In the genomic region with DNA sequence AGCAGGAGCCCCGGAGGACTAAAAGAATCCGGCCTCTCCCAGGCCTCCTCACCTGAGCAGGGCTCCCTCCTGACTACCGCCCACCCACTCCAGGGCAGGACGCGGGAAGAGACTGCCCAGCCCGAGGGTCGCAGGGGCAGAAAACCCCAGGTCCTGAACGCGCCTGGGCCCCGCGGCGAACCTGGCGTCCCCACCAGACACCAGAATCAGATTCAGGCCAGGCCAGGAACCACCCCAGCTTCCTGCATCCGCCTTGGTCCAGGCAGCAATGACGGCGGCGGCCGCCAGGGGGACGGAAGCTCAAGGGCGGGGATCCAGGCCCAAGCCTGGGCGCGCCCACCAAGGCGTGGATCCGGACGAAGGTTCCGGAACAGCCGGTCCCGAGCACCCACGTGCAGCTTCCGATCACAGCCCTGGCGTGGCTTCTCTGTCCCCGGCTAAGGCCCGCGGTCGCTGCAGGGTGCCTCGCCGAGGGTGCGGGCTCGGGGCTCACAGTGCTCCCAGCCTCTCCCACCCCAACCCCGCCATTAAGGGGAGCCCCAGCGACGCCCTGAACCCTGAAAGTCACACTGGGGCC, we compare ENCODE assay signal across 8 cellular contexts. TPM values are rescaled to one million over a fixed set of nuclear protein-coding genes. Genes with fewer than 3 reads are reported as not detected.
DNase-seq lines count a peak whose midpoint lies in the region; ATAC-seq and TF ChIP-seq lines count a peak whose summit lies in the region.

No MANE protein-coding gene starts in this region.

- no peak overlapping the region; the same call in 1 of the 2 replicates for H2AK5ac ChIP-seq in IMR-90 (ENCODE audit: low read depth, low read length)

- CTCF ChIA-PET in IMR-90 (lab: Yijun Ruan, JAX), result interaction anchor here (1.0 to 1.6 kb wide), 5 partner anchors 8 to 81 kb away, joined by 3 to 8 read pairs (median 4); no protein-coding TSS in a partner anchor

- intact Hi-C loops in IMR-90 (cut with micrococcal nuclease), result no loop called here

- H3K79me1 ChIP-seq in IMR-90 (ENCODE audit: low read depth in 1 of 2, low read length in 2 of 2), result no peaks in the 10 kb centered on the region

- 20% methylated on average over 22 of the region's 42 CpGs; no CpG with 5 or more reads in 1 of the 2 experiments for WGBS in IMR-90 (ENCODE audit: extremely low coverage in 2 of 2, insufficient read length in 1 of 2), 2 experiments

- TF ChIP-seq POLR2A in IMR-90 (IDR thresholded peaks at IDR 0.05; ENCODE audit: low read depth, low read length), result no peak

- H3K14ac ChIP-seq in IMR-90 (replicated peaks; ENCODE audit: low read depth, low read length), result no peak overlapping the region

- H2BK15ac ChIP-seq in IMR-90 (ENCODE audit: low read depth, low read length), result no peak overlapping the region

- in situ Hi-C loops in IMR-90 (cut with MboI; ENCODE audit: low sequenced_read_pairs), result no loop called here

- no peak overlapping the region for H3K9ac ChIP-seq in IMR-90 (ENCODE audit: low read depth, low read length)

- H4K5ac ChIP-seq in IMR-90 (ENCODE audit: low read depth, low read length), result peak overlapping the region; percentile 61

- H3K36me3 ChIP-seq in IMR-90 (ENCODE audit: control insufficient read depth, insufficient read depth, low read length), result no peaks in the 10 kb centered on the region

- no peak overlapping the region for H3K23ac ChIP-seq in IMR-90 (ENCODE audit: low read depth, low read length)

- peak overlapping the region; percentile 69 to 92; a peak in 3 of 4 replicates for H4K8ac ChIP-seq in IMR-90 (ENCODE audit: low read depth in 2 of 2, low read length in 2 of 2)

- no peak overlapping the region; the same call in 1 of the 2 replicates for H3K4me2 ChIP-seq in IMR-90 (ENCODE audit: low read depth, low read length)

- H3K56ac ChIP-seq in IMR-90 (ENCODE audit: extremely low read depth, insufficient read depth, low read length), result no peak overlapping the region

- no peak overlapping the region for H2BK5ac ChIP-seq in IMR-90 (ENCODE audit: low read depth, low read length, poor library complexity, severe bottlenecking)

- TF ChIP-seq RAD21 in IMR-90 (IDR thresholded peaks at IDR 0.05; ENCODE audit: low read length), result peak; percentile 48

- H3K27me3 ChIP-seq in IMR-90 (ENCODE audit: control insufficient read depth, insufficient read depth, low read length), result no peaks in the 10 kb centered on the region

- DNase-seq in NCI-H82 (lab: John Stamatoyannopoulos, UW), result peak; percentile 23
- DNase-seq in NCI-H82 treated with DMSO at 0.1 percent for 48 hours (lab: John Stamatoyannopoulos, UW; ENCODE audit: unreplicated experiment), result no peak
- peak; percentile 38 for DNase-seq in IMR-90
- peak; percentile 59 for DNase-seq in activated CD8-positive, alpha-beta memory T cell treated with anti-CD3 and anti-CD28 coated beads, Interleukin-2, amount 50 U/mL, for 24 hours (ENCODE audit: extremely low read depth)
- peak; percentile 59 for DNase-seq in epidermal melanocyte (ENCODE audit: insufficient read length, low spot score)
- peak; percentile 19 for DNase-seq in midbrain (lab: John Stamatoyannopoulos, UW)
- DNase-seq in stimulated activated CD8-positive, alpha-beta memory T cell treated with anti-CD3 and anti-CD28 coated beads, Interleukin-15, amount 100 ng/mL, for 4 hours (ENCODE audit: low read depth in 2 of 2), result peak; percentile 77 to 78

- no TSS peak for BruUV-seq in IMR-90 (replicated peaks; lab: Mats Ljungman, UMichigan)

- H3K9me3 ChIP-seq in IMR-90 (ENCODE audit: control insufficient read depth, insufficient read depth, low read length), result no peaks in the 10 kb centered on the region

- no peak overlapping the region for H3K27ac ChIP-seq in IMR-90 (ENCODE audit: insufficient read depth, low read length)

- no peak overlapping the region for H2BK20ac ChIP-seq in IMR-90 (ENCODE audit: low read depth, low read length)

- no peak overlapping the region for H3K4me3 ChIP-seq in IMR-90 (ENCODE audit: insufficient read depth, low read depth, low read length)

- POLR2A ChIA-PET in IMR-90 (lab: Charles Lee; ENCODE audit: unreplicated experiment), result interaction anchor here (0.5 kb wide), 1 partner anchor 16 kb away, joined by 5 read pairs; no protein-coding TSS in a partner anchor

- peak; percentile 51 for TF ChIP-seq CTCF in IMR-90 (conservative IDR thresholded peaks at IDR 0.05; ENCODE audit: low read depth, low read length)

- H3K9me1 ChIP-seq in IMR-90 (ENCODE audit: insufficient read depth, low read length), result no peaks in the 10 kb centered on the region

- H2BK120ac ChIP-seq in IMR-90 (ENCODE audit: low read depth, low read length), result peak overlapping the region; percentile 6; the same call in 1 of the 2 replicates

- ATAC-seq in IMR-90 (ENCODE audit: low read depth) (peak; percentile 79), HG03457 (IDR thresholded peaks at IDR 0.05; ENCODE audit: unreplicated experiment) (no peak)

- H2AFZ ChIP-seq in IMR-90 (replicated peaks; ENCODE audit: low read length, poor library complexity), result peak overlapping the region; percentile 86

- peak overlapping the region; percentile 55 for H2AK9ac ChIP-seq in IMR-90 (replicated peaks; ENCODE audit: low read depth, low read length, poor library complexity)

- H3K4me1 ChIP-seq in IMR-90 (ENCODE audit: control insufficient read depth, insufficient read depth, low read length), result no peaks in the 10 kb centered on the region

- H3K18ac ChIP-seq in IMR-90 (ENCODE audit: low read depth, low read length), result no peak overlapping the region

- dilution Hi-C loops in IMR-90 (cut with HindIII; ENCODE audit: low sequenced_read_pairs, unreplicated experiment), result no loop called here

- 0 out of 2 replicates have a peak overlapping the region, but pooled peaks have one; percentile 41 for H4K91ac ChIP-seq in IMR-90 (ENCODE audit: insufficient read depth, low read depth, low read length)

- no peak overlapping the region for H3K4ac ChIP-seq in IMR-90 (ENCODE audit: low read depth, low read length)

- H4K20me1 ChIP-seq in IMR-90 (ENCODE audit: insufficient read depth, low read length), result no peaks in the 10 kb centered on the region

TF ChIP-seq in IMR-90, 13 proteins besides CTCF, POLR2A, EP300 and RAD21:
- no peak for TF ChIP-seq MAZ (IDR thresholded peaks at IDR 0.05; ENCODE audit: borderline replicate concordance, low read depth, low read length)
- TF ChIP-seq MXI1 (IDR thresholded peaks at IDR 0.05; ENCODE audit: borderline replicate concordance, low read depth, low read length), result peak; percentile 42; the same call in 1 of the 2 replicates
- peak; percentile 27; the same call in 1 of the 2 replicates for TF ChIP-seq SMC3 (IDR thresholded peaks at IDR 0.05; ENCODE audit: low read depth, low read length)

RNA-seq across cellular contexts. Expression of gene LGALS7, which starts 3.6 kb away (rescaled TPM):
- total RNA-seq in IMR-90 (2012; rRNA removed), result not detected in 2 replicates
- polyA plus RNA-seq in IMR-90 (2012; rRNA removed), result not detected in 2 replicates
- not detected in 2 replicates for polyA plus RNA-seq in IMR-90 (2012; cell fraction: cytosol; rRNA removed)
- polyA plus RNA-seq in IMR-90 (2012; cell fraction: nucleus; rRNA removed; ENCODE audit: low replicate concordance), result not detected in 2 replicates

RNA-seq across cellular contexts. Expression of gene LGALS7B, which starts 19.3 kb away (rescaled TPM):
- total RNA-seq in IMR-90 (2012; rRNA removed), result not detected in 2 replicates
- not detected in 2 replicates for polyA plus RNA-seq in IMR-90 (2012; rRNA removed)
- not detected in 2 replicates for polyA plus RNA-seq in IMR-90 (2012; cell fraction: cytosol; rRNA removed)
- not detected in 2 replicates for polyA plus RNA-seq in IMR-90 (2012; cell fraction: nucleus; rRNA removed; ENCODE audit: low replicate concordance)

RNA-seq across cellular contexts. Expression of gene CAPN12, which starts 25.4 kb away (rescaled TPM):
- total RNA-seq in IMR-90 (2012; rRNA removed), result 0.18 TPM in 1 of 2 replicates, not detected in the other
- polyA plus RNA-seq in IMR-90 (2012; rRNA removed), result 0.97 and 0.99 TPM in 2 replicates
- polyA plus RNA-seq in IMR-90 (2012; cell fraction: cytosol; rRNA removed), result 0.27 and 0.67 TPM in 2 replicates
- polyA plus RNA-seq in IMR-90 (2012; cell fraction: nucleus; rRNA removed; ENCODE audit: low replicate concordance), result 8.4 and 12.7 TPM in 2 replicates

RNA-seq across cellular contexts. Expression of gene LGALS4, which starts 43.0 kb away (rescaled TPM):
- total RNA-seq in IMR-90 (2012; rRNA removed), result not detected in 2 replicates
- polyA plus RNA-seq in IMR-90 (2012; rRNA removed), result 0.10 and 0.29 TPM in 2 replicates
- not detected in 2 replicates for polyA plus RNA-seq in IMR-90 (2012; cell fraction: cytosol; rRNA removed)
- polyA plus RNA-seq in IMR-90 (2012; cell fraction: nucleus; rRNA removed; ENCODE audit: low replicate concordance), result 1.2 and 1.3 TPM in 2 replicates
